ENCODE assay signal across 1 cellular context in the genomic region with DNA sequence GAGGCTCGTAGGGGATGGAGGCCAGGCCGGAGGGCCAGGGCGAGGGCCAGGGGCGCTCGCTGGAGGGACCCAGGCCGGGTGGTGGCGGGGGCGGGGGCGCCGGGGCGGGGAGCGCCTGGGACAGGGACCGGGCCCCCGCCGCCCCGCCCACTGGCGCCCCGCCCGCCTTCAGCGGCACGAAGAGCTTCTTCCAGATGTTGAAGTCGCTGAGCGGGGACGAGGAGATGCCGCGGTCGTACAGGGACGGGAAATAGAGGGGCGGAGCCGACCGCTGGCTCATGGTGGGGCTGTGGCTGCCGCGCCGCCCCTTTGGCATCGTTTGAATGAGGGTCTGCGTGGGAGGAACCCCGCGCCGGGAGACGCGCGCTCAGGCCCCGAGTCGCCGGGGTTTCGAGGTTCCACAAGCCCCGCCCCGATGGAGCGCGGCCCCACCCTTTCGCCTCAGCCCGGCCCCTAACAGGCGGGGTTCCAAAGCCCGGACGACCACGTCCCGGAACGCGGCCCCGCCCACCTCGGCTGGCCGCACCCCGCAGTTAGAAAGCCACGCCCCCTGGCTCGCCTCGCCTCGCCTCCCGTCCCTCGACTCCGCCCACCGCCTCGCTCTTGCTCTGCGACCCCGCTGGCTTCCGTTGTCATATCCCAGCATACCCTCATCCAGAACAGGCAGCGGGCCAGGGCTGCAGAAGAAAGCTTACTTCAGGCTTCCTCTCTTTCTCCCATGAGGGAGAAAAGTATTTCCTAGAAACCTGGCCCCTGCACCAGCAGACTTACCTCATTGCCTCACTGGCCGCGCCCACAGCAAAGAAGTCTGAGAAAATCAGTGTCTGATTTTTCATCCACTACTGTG.
A peak's percentile ranks its signal among the peaks of the same experiment; 100 is the strongest.
TF ChIP-seq lines count a peak whose summit lies in the region.

A gene with protein sequence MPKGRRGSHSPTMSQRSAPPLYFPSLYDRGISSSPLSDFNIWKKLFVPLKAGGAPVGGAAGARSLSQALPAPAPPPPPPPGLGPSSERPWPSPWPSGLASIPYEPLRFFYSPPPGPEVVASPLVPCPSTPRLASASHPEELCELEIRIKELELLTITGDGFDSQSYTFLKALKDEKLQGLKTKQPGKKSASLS (minus strand): TSS at position 402 of the 847 bp plus-strand sequence. CDS start 86 bp downstream, at position 316.

TF ChIP-seq in HEK293, 187 proteins besides CTCF, POLR2A, EP300 and RAD21 (continued from another document):
- TF ChIP-seq, protein P1, sequence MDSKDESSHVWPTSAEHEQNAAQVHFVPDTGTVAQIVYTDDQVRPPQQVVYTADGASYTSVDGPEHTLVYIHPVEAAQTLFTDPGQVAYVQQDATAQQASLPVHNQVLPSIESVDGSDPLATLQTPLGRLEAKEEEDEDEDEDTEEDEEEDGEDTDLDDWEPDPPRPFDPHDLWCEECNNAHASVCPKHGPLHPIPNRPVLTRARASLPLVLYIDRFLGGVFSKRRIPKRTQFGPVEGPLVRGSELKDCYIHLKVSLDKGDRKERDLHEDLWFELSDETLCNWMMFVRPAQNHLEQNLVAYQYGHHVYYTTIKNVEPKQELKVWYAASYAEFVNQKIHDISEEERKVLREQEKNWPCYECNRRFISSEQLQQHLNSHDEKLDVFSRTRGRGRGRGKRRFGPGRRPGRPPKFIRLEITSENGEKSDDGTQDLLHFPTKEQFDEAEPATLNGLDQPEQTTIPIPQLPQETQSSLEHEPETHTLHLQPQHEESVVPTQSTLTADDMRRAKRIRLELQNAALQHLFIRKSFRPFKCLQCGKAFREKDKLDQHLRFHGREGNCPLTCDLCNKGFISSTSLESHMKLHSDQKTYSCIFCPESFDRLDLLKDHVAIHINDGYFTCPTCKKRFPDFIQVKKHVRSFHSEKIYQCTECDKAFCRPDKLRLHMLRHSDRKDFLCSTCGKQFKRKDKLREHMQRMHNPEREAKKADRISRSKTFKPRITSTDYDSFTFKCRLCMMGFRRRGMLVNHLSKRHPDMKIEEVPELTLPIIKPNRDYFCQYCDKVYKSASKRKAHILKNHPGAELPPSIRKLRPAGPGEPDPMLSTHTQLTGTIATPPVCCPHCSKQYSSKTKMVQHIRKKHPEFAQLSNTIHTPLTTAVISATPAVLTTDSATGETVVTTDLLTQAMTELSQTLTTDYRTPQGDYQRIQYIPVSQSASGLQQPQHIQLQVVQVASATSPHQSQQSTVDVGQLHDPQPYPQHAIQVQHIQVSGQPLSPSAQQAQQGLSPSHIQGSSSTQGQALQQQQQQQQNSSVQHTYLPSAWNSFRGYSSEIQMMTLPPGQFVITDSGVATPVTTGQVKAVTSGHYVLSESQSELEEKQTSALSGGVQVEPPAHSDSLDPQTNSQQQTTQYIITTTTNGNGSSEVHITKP (tag by site-specific recombination; IDR thresholded peaks at IDR 0.05) = peak; percentile 55; the same call in 1 of the 2 replicates
- TF ChIP-seq ZNF521 (tag by site-specific recombination; IDR thresholded peaks at IDR 0.05) = no peak
- TF ChIP-seq ZBTB17 (tag by site-specific recombination; IDR thresholded peaks at IDR 0.05) = peak; percentile 93
- no peak for TF ChIP-seq ZBTB1 (tag by site-specific recombination; IDR thresholded peaks at IDR 0.05)
- TF ChIP-seq SP3 (tag by site-specific recombination; IDR thresholded peaks at IDR 0.05) = peak; percentile 91
- TF ChIP-seq, protein P2, sequence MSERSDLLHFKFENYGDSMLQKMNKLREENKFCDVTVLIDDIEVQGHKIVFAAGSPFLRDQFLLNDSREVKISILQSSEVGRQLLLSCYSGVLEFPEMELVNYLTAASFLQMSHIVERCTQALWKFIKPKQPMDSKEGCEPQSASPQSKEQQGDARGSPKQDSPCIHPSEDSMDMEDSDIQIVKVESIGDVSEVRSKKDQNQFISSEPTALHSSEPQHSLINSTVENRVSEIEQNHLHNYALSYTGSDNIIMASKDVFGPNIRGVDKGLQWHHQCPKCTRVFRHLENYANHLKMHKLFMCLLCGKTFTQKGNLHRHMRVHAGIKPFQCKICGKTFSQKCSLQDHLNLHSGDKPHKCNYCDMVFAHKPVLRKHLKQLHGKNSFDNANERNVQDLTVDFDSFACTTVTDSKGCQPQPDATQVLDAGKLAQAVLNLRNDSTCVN (tag by site-specific recombination; optimal IDR thresholded peaks at IDR 0.05) = peak; percentile 67
- no peak for TF ChIP-seq ZNF202 (tag by site-specific recombination; IDR thresholded peaks at IDR 0.05; ENCODE audit: borderline replicate concordance)
- peak; percentile 91; the same call in 1 of the 2 replicates for TF ChIP-seq KLF8 (tag by site-specific recombination; IDR thresholded peaks at IDR 0.05)
- TF ChIP-seq IKZF3 (tag by site-specific recombination; IDR thresholded peaks at IDR 0.05) = 0 out of 2 replicates have a peak, but pooled peaks have one; percentile 17
- TF ChIP-seq ZNF146 (tag by site-specific recombination; IDR thresholded peaks at IDR 0.05) = no peak
TF ChIP-seq in HEK293: peak in this region for 29.
